Comparison of ENCODE assay signal across 29 cellular contexts in genomic region chr11:121029813-121030445, GRCh38.
"Had no signal": no experiment of that assay in that cellular context is flagged by ENCODE, and none has a peak within 500 bp of the region (broad histone marks: within the 10 kb centered on the region; RNA-seq: fewer than 3 reads in every experiment).

No MANE protein-coding gene starts in this region.

- H3K36me3 Mint-ChIP-seq: naive B cell had no signal

- H3K36me3 ChIP-seq: ascending aorta, brain microvascular endothelial cell, colonic mucosa, sigmoid colon, spleen, thoracic aorta, upper lobe of left lung had no signal

- ATAC-seq: mucosa of descending colon had no signal

- H3K4me2 ChIP-seq: hepatocyte had no signal

- H3K27me3 ChIP-seq: ascending aorta, brain microvascular endothelial cell, colonic mucosa, dorsolateral prefrontal cortex, hepatocyte, sigmoid colon, spleen, upper lobe of left lung had no signal

- H3K27me3 Mint-ChIP-seq: central memory CD8-positive, alpha-beta T cell; naive B cell had no signal

- H3K4me3 Mint-ChIP-seq: activated naive CD4-positive, alpha-beta T cell treated with anti-CD3 and anti-CD28 coated beads for 36 hours; central memory CD8-positive, alpha-beta T cell; endodermal cell; neural crest cell; T-helper 1 cell treated with Interleukin-12 subunit alpha and Interleukin-12 subunit beta and Interleukin-4 antibody, amounts not matched to agents 30 μg/mL and 1 μg/mL, for 36 hours had no signal

- DNase-seq: activated CD4-positive, alpha-beta T cell treated with anti-CD3 and anti-CD28 coated beads for 4 hours; activated CD4-positive, alpha-beta T cell treated with anti-CD3 and anti-CD28 coated beads, Interleukin-2, amount 50 U/mL, for 48 hours; activated CD4-positive, CD25-positive, alpha-beta regulatory T cell; activated CD8-positive, alpha-beta memory T cell treated with anti-CD3 and anti-CD28 coated beads, Interleukin-2, amount 50 U/mL, for 48 hours; activated effector memory CD4-positive, alpha-beta T cell treated with Interleukin-2 at 50 U/mL for 16 hours; activated naive CD4-positive, alpha-beta T cell treated with anti-CD3 and anti-CD28 coated beads for 36 hours; activated T-cell treated with anti-CD3 and anti-CD28 coated beads, Interleukin-2, amount 50 U/mL, for 48 hours; brain microvascular endothelial cell; colonic mucosa; dorsolateral prefrontal cortex; endodermal cell; foreskin fibroblast; kidney glomerular epithelial cell; mesenchymal stem cell; mucosa of descending colon; naive B cell; occipital lobe; sigmoid colon; spleen; stimulated activated CD4-positive, alpha-beta T cell treated with anti-CD3 and anti-CD28 coated beads, Interleukin-4, amount 100 ng/mL, for 1 hour; stimulated activated naive CD4-positive, alpha-beta T cell treated with Interleukin-2 at 50 U/mL for 16 hours; T1000; upper lobe of left lung had no signal

- H2AFZ ChIP-seq: hepatocyte had no signal

- H3K4me3 ChIP-seq: ascending aorta, colonic mucosa, dorsolateral prefrontal cortex, hepatocyte, mucosa of descending colon, sigmoid colon, spleen, thoracic aorta, upper lobe of left lung had no signal

- H3K9me3 Mint-ChIP-seq: activated naive CD4-positive, alpha-beta T cell treated with anti-CD3 and anti-CD28 coated beads for 36 hours; central memory CD8-positive, alpha-beta T cell; endodermal cell; naive B cell; neural crest cell; T-helper 1 cell treated with Interleukin-12 subunit alpha and Interleukin-12 subunit beta and Interleukin-4 antibody, amounts not matched to agents 30 μg/mL and 1 μg/mL, for 36 hours had no signal

- H3K27ac ChIP-seq: ascending aorta, brain microvascular endothelial cell, colonic mucosa, dorsolateral prefrontal cortex, hepatocyte, sigmoid colon, spleen, thoracic aorta, upper lobe of left lung had no signal

- H3K4me1 ChIP-seq: colonic mucosa had no signal

- H3K27ac Mint-ChIP-seq: activated naive CD4-positive, alpha-beta T cell treated with anti-CD3 and anti-CD28 coated beads for 36 hours; endodermal cell; T-helper 1 cell treated with Interleukin-12 subunit alpha and Interleukin-12 subunit beta and Interleukin-4 antibody, amounts not matched to agents 30 μg/mL and 1 μg/mL, for 36 hours had no signal

- H3K9me3 ChIP-seq: ascending aorta, colonic mucosa, mucosa of descending colon, sigmoid colon, spleen, thoracic aorta, upper lobe of left lung had no signal
